In genomic region chr12:112564160-112564559, GRCh38 we compare ENCODE assay signal across 24 cellular contexts.
DNase-seq lines count a peak whose midpoint lies in the region; ATAC-seq and TF ChIP-seq lines count a peak whose summit lies in the region.
"Had no signal": no experiment of that assay in that cellular context is flagged by ENCODE, and none has a peak within 500 bp of the region (broad histone marks: within the 10 kb centered on the region; RNA-seq: fewer than 3 reads in every experiment).

No MANE protein-coding gene starts in this region.

- H3K4me1 Mint-ChIP-seq in activated CD8-positive, alpha-beta T cell treated with anti-CD3 and anti-CD28 coated beads for 36 hours (ENCODE audit: low read depth): no peaks in the 10 kb centered on the region
- no peaks in the 10 kb centered on the region for H3K4me1 Mint-ChIP-seq in activated CD8-positive, alpha-beta T cell treated with anti-CD3 and anti-CD28 coated beads, Interleukin-2, amount 10 ng/mL, durations not matched to agents 7 days and 5 days (ENCODE audit: low read depth)
- peaks cover 0 to 3% of the 10 kb centered on the region in 2 experiments; a peak in 1 of 4 replicates for H3K4me1 Mint-ChIP-seq in H9
- H3K4me1 Mint-ChIP-seq in neural progenitor cell: no peaks in the 10 kb centered on the region
- no peaks in the 10 kb centered on the region for H3K4me1 Mint-ChIP-seq in stimulated activated memory B cell treated with anti-CD40 and anti-IgM and Interleukin-4, amounts not matched to agents 10 μg/mL and 1 μg/mL and 100 μg/mL, for 72 hours
- H3K4me1 Mint-ChIP-seq: activated B cell treated with CpG ODN at 0.5 μM for 24 hours had no signal

- H3K9me2 ChIP-seq in PC-9 (ENCODE audit: insufficient read depth): no peaks in the 10 kb centered on the region

- H2BK5ac ChIP-seq in H9 (ENCODE audit: insufficient read length, low read length): no peak overlapping the region

- H2BK12ac ChIP-seq in H9 (ENCODE audit: insufficient read length, low read depth, low read length): no peak overlapping the region

- no peak overlapping the region for H2BK120ac ChIP-seq in H9 (ENCODE audit: low read depth, low read length, poor library complexity, severe bottlenecking)

- H3K14ac ChIP-seq in H9 (ENCODE audit: insufficient read depth, low read length): peak overlapping the region; percentile 36; the same call in 1 of the 2 replicates

- H4K20me1 ChIP-seq in H9 (ENCODE audit: control insufficient read depth, insufficient read depth, insufficient read length) (no peaks in the 10 kb centered on the region), PC-9 (ENCODE audit: insufficient read depth) (no peaks in the 10 kb centered on the region), neural progenitor cell (ENCODE audit: low read depth) (no peaks in the 10 kb centered on the region)

- H3K36me3 ChIP-seq in PC-9 (ENCODE audit: low read depth): no peaks in the 10 kb centered on the region
- H3K36me3 ChIP-seq in neural progenitor cell: no peaks in the 10 kb centered on the region
- H3K36me3 ChIP-seq: adrenal gland, brain microvascular endothelial cell, spleen, upper lobe of left lung had no signal

- H3K79me2 ChIP-seq in H9 (ENCODE audit: insufficient read depth, low read length): no peaks in the 10 kb centered on the region
- no peaks in the 10 kb centered on the region for H3K79me2 ChIP-seq in PC-9 (ENCODE audit: low read depth)
- H3K79me2 ChIP-seq in neural progenitor cell (ENCODE audit: low read depth): no peaks in the 10 kb centered on the region

- ATAC-seq in activated CD8-positive, alpha-beta T cell treated with anti-CD3 and anti-CD28 coated beads for 36 hours: no peak
- ATAC-seq in activated CD8-positive, alpha-beta T cell treated with anti-CD3 and anti-CD28 coated beads, Interleukin-2, amount 10 ng/mL, durations not matched to agents 7 days and 5 days: no peak
- ATAC-seq in stimulated activated memory B cell treated with anti-CD40 and anti-IgM and Interleukin-4, amounts not matched to agents 10 μg/mL and 1 μg/mL and 100 μg/mL, for 72 hours: no peak
- ATAC-seq in HG02623 (IDR thresholded peaks at IDR 0.05; ENCODE audit: unreplicated experiment): no peak
- ATAC-seq: activated T-cell treated with anti-CD3 and anti-CD28 coated beads, Interleukin-2, amount 50 U/mL, for 4 hours; effector memory CD8-positive, alpha-beta T cell had no signal

- H3F3A ChIP-seq in PC-9 (ENCODE audit: insufficient read depth, low read depth): no peaks in the 10 kb centered on the region
- H3F3A ChIP-seq in neural progenitor cell (ENCODE audit: low read depth): no peaks in the 10 kb centered on the region

- H3T11ph ChIP-seq in H9 (ENCODE audit: low read length): no peak overlapping the region

- H4K5ac ChIP-seq in H9 (ENCODE audit: insufficient read length, low read depth, low read length): no peak overlapping the region

- H2AK5ac ChIP-seq in H9 (ENCODE audit: insufficient read length, low read length): no peak overlapping the region

- no peaks in the 10 kb centered on the region for H3K79me1 ChIP-seq in H9 (ENCODE audit: insufficient read depth, low read depth, low read length, poor library complexity, severe bottlenecking)

- H3K27ac Mint-ChIP-seq in activated CD8-positive, alpha-beta T cell treated with anti-CD3 and anti-CD28 coated beads for 36 hours: no peak overlapping the region
- H3K27ac Mint-ChIP-seq in activated CD8-positive, alpha-beta T cell treated with anti-CD3 and anti-CD28 coated beads, Interleukin-2, amount 10 ng/mL, durations not matched to agents 7 days and 5 days: no peak overlapping the region
- H3K27ac Mint-ChIP-seq in H9 (no peak overlapping the region), neural progenitor cell (no peak overlapping the region)
- H3K27ac Mint-ChIP-seq in stimulated activated memory B cell treated with anti-CD40 and anti-IgM and Interleukin-4, amounts not matched to agents 10 μg/mL and 1 μg/mL and 100 μg/mL, for 72 hours: no peak overlapping the region
- H3K27ac Mint-ChIP-seq: activated B cell treated with CpG ODN at 0.5 μM for 24 hours; effector memory CD8-positive, alpha-beta T cell had no signal

- no peak overlapping the region for H2BK15ac ChIP-seq in H9 (ENCODE audit: low read depth, low read length)

- intact Hi-C loops in activated CD8-positive, alpha-beta T cell treated with anti-CD3 and anti-CD28 coated beads for 36 hours (cut with micrococcal nuclease): no loop called here
- intact Hi-C loops in PC-9 (cut with micrococcal nuclease; ENCODE audit: unreplicated experiment): no loop called here

- POLR2A ChIA-PET in activated CD8-positive, alpha-beta T cell treated with anti-CD3 and anti-CD28 coated beads for 36 hours (lab: Charles Lee): interaction anchor here (0.5 kb wide), 1 partner anchor 161 kb away, joined by 4 read pairs; no protein-coding TSS in a partner anchor
- POLR2A ChIA-PET in activated CD8-positive, alpha-beta T cell treated with anti-CD3 and anti-CD28 coated beads, Interleukin-2, amount 10 ng/mL, durations not matched to agents 7 days and 5 days (lab: Charles Lee): no interaction called here
- POLR2A ChIA-PET in PC-9 (lab: Charles Lee; ENCODE audit: unreplicated experiment): no interaction called here

- H3K4me1 ChIP-seq in H9 (ENCODE audit: insufficient read depth, low read length) (no peaks in the 10 kb centered on the region), PC-9 (replicated peaks; ENCODE audit: insufficient read depth) (no peaks in the 10 kb centered on the region), neural progenitor cell (no peaks in the 10 kb centered on the region)
- H3K4me1 ChIP-seq: adrenal gland, spleen, upper lobe of left lung had no signal

- WGBS in H9 (ENCODE audit: extremely low coverage, insufficient read length, low lambda C conversion rate): no CpG with 5 or more reads among the region's 6 CpGs

- H3K18ac ChIP-seq in H9 (ENCODE audit: insufficient read length, low read depth, low read length): no peak overlapping the region

- H3K4ac ChIP-seq in H9 (ENCODE audit: low read depth, low read length): no peak overlapping the region

- peaks cover 5% of the 10 kb centered on the region for H3K27me3 Mint-ChIP-seq in activated CD8-positive, alpha-beta T cell treated with anti-CD3 and anti-CD28 coated beads for 36 hours
- peaks cover 3% of the 10 kb centered on the region for H3K27me3 Mint-ChIP-seq in activated CD8-positive, alpha-beta T cell treated with anti-CD3 and anti-CD28 coated beads, Interleukin-2, amount 10 ng/mL, durations not matched to agents 7 days and 5 days (ENCODE audit: low read depth)
- H3K27me3 Mint-ChIP-seq in H9 (ENCODE audit: low read depth) (peaks cover 28% of the 10 kb centered on the region), neural progenitor cell (ENCODE audit: insufficient read depth, low read depth) (no peaks in the 10 kb centered on the region)
- H3K27me3 Mint-ChIP-seq in stimulated activated memory B cell treated with anti-CD40 and anti-IgM and Interleukin-4, amounts not matched to agents 10 μg/mL and 1 μg/mL and 100 μg/mL, for 72 hours: peaks cover 33% of the 10 kb centered on the region

- CTCF ChIA-PET in activated CD8-positive, alpha-beta T cell treated with anti-CD3 and anti-CD28 coated beads for 36 hours (lab: Charles Lee): no interaction called here
- CTCF ChIA-PET in activated CD8-positive, alpha-beta T cell treated with anti-CD3 and anti-CD28 coated beads, Interleukin-2, amount 10 ng/mL, durations not matched to agents 7 days and 5 days (lab: Charles Lee): interaction anchor here (0.7 kb wide), 1 partner anchor 9 kb away, joined by 3 read pairs; no protein-coding TSS in a partner anchor
- CTCF ChIA-PET in PC-9 (lab: Charles Lee): no interaction called here

- H3K36me3 Mint-ChIP-seq in activated CD8-positive, alpha-beta T cell treated with anti-CD3 and anti-CD28 coated beads for 36 hours (ENCODE audit: low read depth): no peaks in the 10 kb centered on the region
- H3K36me3 Mint-ChIP-seq in activated CD8-positive, alpha-beta T cell treated with anti-CD3 and anti-CD28 coated beads, Interleukin-2, amount 10 ng/mL, durations not matched to agents 7 days and 5 days (ENCODE audit: low read depth): no peaks in the 10 kb centered on the region
- H3K36me3 Mint-ChIP-seq in H9 (ENCODE audit: insufficient read depth in 1 of 3, low read depth in 3 of 3) (no peaks in the 10 kb centered on the region), neural progenitor cell (no peaks in the 10 kb centered on the region)
- H3K36me3 Mint-ChIP-seq in stimulated activated memory B cell treated with anti-CD40 and anti-IgM and Interleukin-4, amounts not matched to agents 10 μg/mL and 1 μg/mL and 100 μg/mL, for 72 hours: no peaks in the 10 kb centered on the region

- BruUV-seq in PC-9 (replicated peaks; lab: Mats Ljungman, UMichigan): no TSS peak

- H3K9me3 Mint-ChIP-seq in activated CD8-positive, alpha-beta T cell treated with anti-CD3 and anti-CD28 coated beads for 36 hours: no peaks in the 10 kb centered on the region
- H3K9me3 Mint-ChIP-seq in activated CD8-positive, alpha-beta T cell treated with anti-CD3 and anti-CD28 coated beads, Interleukin-2, amount 10 ng/mL, durations not matched to agents 7 days and 5 days (ENCODE audit: insufficient read depth): no peaks in the 10 kb centered on the region
- no peaks in the 10 kb centered on the region for H3K9me3 Mint-ChIP-seq in H9
- no peaks in the 10 kb centered on the region for H3K9me3 Mint-ChIP-seq in neural progenitor cell
- no peaks in the 10 kb centered on the region for H3K9me3 Mint-ChIP-seq in stimulated activated memory B cell treated with anti-CD40 and anti-IgM and Interleukin-4, amounts not matched to agents 10 μg/mL and 1 μg/mL and 100 μg/mL, for 72 hours
- H3K9me3 Mint-ChIP-seq: activated B cell treated with CpG ODN at 0.5 μM for 24 hours; activated T-cell treated with anti-CD3 and anti-CD28 coated beads, Interleukin-2, amount 50 U/mL, for 4 hours; effector memory CD8-positive, alpha-beta T cell had no signal

- H3K9me3 ChIP-seq in H9 (ENCODE audit: control insufficient read depth, low read depth, low read length): no peaks in the 10 kb centered on the region
- H3K9me3 ChIP-seq in PC-9 (ENCODE audit: insufficient read depth, low read depth): no peaks in the 10 kb centered on the region
- no peaks in the 10 kb centered on the region for H3K9me3 ChIP-seq in neural progenitor cell (ENCODE audit: low read depth)
- H3K9me3 ChIP-seq: adrenal gland, spleen, upper lobe of left lung had no signal

- H4K8ac ChIP-seq in H9 (replicated peaks; ENCODE audit: insufficient read length, low read depth, low read length): no peak overlapping the region

- H3K27ac ChIP-seq in H9 (ENCODE audit: insufficient read length, low read depth, low read length): no peak overlapping the region
- H3K27ac ChIP-seq in PC-9: no peak overlapping the region
- no peak overlapping the region for H3K27ac ChIP-seq in neural progenitor cell
- H3K27ac ChIP-seq: adrenal gland, brain microvascular endothelial cell, HL-60, spleen, upper lobe of left lung had no signal

- peak; percentile 17 for TF ChIP-seq CTCF in activated CD8-positive, alpha-beta T cell treated with anti-CD3 and anti-CD28 coated beads for 36 hours (IDR thresholded peaks at IDR 0.05)
- peak; percentile 55 for TF ChIP-seq CTCF in H9 (conservative IDR thresholded peaks at IDR 0.05)
- 0 out of 2 replicates have a peak, but pooled peaks have one; percentile 26 for TF ChIP-seq CTCF in PC-9 (conservative IDR thresholded peaks at IDR 0.05)
- peak; percentile 38 for TF ChIP-seq CTCF in neural progenitor cell (IDR thresholded peaks at IDR 0.05)

- no peak overlapping the region for H3K4me3 Mint-ChIP-seq in activated CD8-positive, alpha-beta T cell treated with anti-CD3 and anti-CD28 coated beads for 36 hours
- H3K4me3 Mint-ChIP-seq in activated CD8-positive, alpha-beta T cell treated with anti-CD3 and anti-CD28 coated beads, Interleukin-2, amount 10 ng/mL, durations not matched to agents 7 days and 5 days: no peak overlapping the region
- H3K4me3 Mint-ChIP-seq in H9 (no peak overlapping the region), neural progenitor cell (no peak overlapping the region)
- H3K4me3 Mint-ChIP-seq in stimulated activated memory B cell treated with anti-CD40 and anti-IgM and Interleukin-4, amounts not matched to agents 10 μg/mL and 1 μg/mL and 100 μg/mL, for 72 hours: no peak overlapping the region
- H3K4me3 Mint-ChIP-seq: activated B cell treated with CpG ODN at 0.5 μM for 24 hours; activated T-cell treated with anti-CD3 and anti-CD28 coated beads, Interleukin-2, amount 50 U/mL, for 4 hours; effector memory CD8-positive, alpha-beta T cell had no signal

- H3K23me2 ChIP-seq in H9 (ENCODE audit: insufficient read length, low read depth, low read length, poor library complexity, severe bottlenecking): no peaks in the 10 kb centered on the region

- H3K9ac ChIP-seq in H9 (ENCODE audit: extremely low read depth, insufficient read length, low read length) (no peak overlapping the region), neural progenitor cell (no peak overlapping the region)

- H3K4me2 ChIP-seq in H9 (ENCODE audit: insufficient read depth, insufficient read length, low read length): no peak overlapping the region
- H3K4me2 ChIP-seq in PC-9: no peak overlapping the region
- H3K4me2 ChIP-seq in neural progenitor cell: no peak overlapping the region

- no peak overlapping the region for H2BK20ac ChIP-seq in H9 (ENCODE audit: low read depth, low read length, poor library complexity, severe bottlenecking)

- DNase-seq in activated CD8-positive, alpha-beta T cell treated with anti-CD3 and anti-CD28 coated beads for 36 hours: no peak
- no peak for DNase-seq in activated CD8-positive, alpha-beta T cell treated with anti-CD3 and anti-CD28 coated beads, Interleukin-2, amount 10 ng/mL, durations not matched to agents 7 days and 5 days
- DNase-seq in H9 (no peak), PC-9 (no peak), neural progenitor cell (ENCODE audit: low spot score) (peak; percentile 6), SW 1271 (lab: John Stamatoyannopoulos, UW) (no peak)
- DNase-seq: activated B cell treated with CpG ODN at 0.5 μM for 24 hours; activated naive CD4-positive, alpha-beta T cell; activated T-cell treated with anti-CD3 and anti-CD28 coated beads, Interleukin-2, amount 50 U/mL, for 4 hours; adrenal gland; brain microvascular endothelial cell; C1 segment of cervical spinal cord; effector memory CD8-positive, alpha-beta T cell; mammary epithelial cell; NCI-H1105 treated with DMSO at 0.1 percent for 48 hours; NCI-H510A treated with DMSO at 0.1 percent for 48 hours; occipital lobe; retina; spleen; T-helper 9 cell; upper lobe of left lung had no signal

- H3K4me3 ChIP-seq in PC-9: no peak overlapping the region
- H3K4me3 ChIP-seq in neural progenitor cell: no peak overlapping the region
- H3K4me3 ChIP-seq: adrenal gland, spleen, upper lobe of left lung had no signal

- H4K91ac ChIP-seq in H9 (ENCODE audit: insufficient read length, low read depth, low read length): no peak overlapping the region

- H2AFZ ChIP-seq in H9 (ENCODE audit: low read length): no peak overlapping the region
- H2AFZ ChIP-seq in PC-9: no peak overlapping the region
- H2AFZ ChIP-seq in neural progenitor cell (replicated peaks): no peak overlapping the region

- H3K23ac ChIP-seq in H9 (ENCODE audit: insufficient read length, low read depth, low read length): no peak overlapping the region

- no peak overlapping the region for H3K56ac ChIP-seq in H9 (ENCODE audit: insufficient read length, low read depth, low read length)

- H3K27me3 ChIP-seq in H9 (ENCODE audit: insufficient read depth, low read length) (no peaks in the 10 kb centered on the region), PC-9 (ENCODE audit: insufficient read depth, low read depth) (peaks cover 91% of the 10 kb centered on the region), neural progenitor cell (no peaks in the 10 kb centered on the region)
- H3K27me3 ChIP-seq: adrenal gland, brain microvascular endothelial cell, upper lobe of left lung had no signal
